ENCODE assay signal across 16 cellular contexts in genomic region chr15:58852347-58852746, GRCh38.
DNase-seq lines count a peak whose midpoint lies in the region; ATAC-seq and TF ChIP-seq lines count a peak whose summit lies in the region.
"Had no signal": no experiment of that assay in that cellular context is flagged by ENCODE, and none has a peak within 500 bp of the region (broad histone marks: within the 10 kb centered on the region; RNA-seq: fewer than 3 reads in every experiment).

No MANE protein-coding gene starts in this region.

- H3K9me3 ChIP-seq in BE2C = no peaks in the 10 kb centered on the region
- no peaks in the 10 kb centered on the region for H3K9me3 ChIP-seq in body of pancreas

- H3K27me3 Mint-ChIP-seq in GM23338 (ENCODE audit: insufficient read depth, low read depth, poor library complexity) = peaks cover 5% of the 10 kb centered on the region
- H3K27me3 Mint-ChIP-seq in activated T-helper 17 cell treated with anti-CD3 and anti-CD28 coated beads, Interleukin-2, amount 50 U/mL, for 72 hours = no peaks in the 10 kb centered on the region
- H3K27me3 Mint-ChIP-seq: brain; CD4-positive, alpha-beta T cell had no signal

- H3K4me3 ChIP-seq in BE2C (ENCODE audit: low read depth, low read length) = no peak overlapping the region
- H3K4me3 ChIP-seq in GM23338 = no peak overlapping the region
- no peak overlapping the region for H3K4me3 ChIP-seq in body of pancreas
- H3K4me3 ChIP-seq: skin epidermis had no signal

- no peak overlapping the region for H3K27ac Mint-ChIP-seq in GM23338
- no peak overlapping the region for H3K27ac Mint-ChIP-seq in activated T-helper 17 cell treated with anti-CD3 and anti-CD28 coated beads, Interleukin-2, amount 50 U/mL, for 72 hours
- H3K27ac Mint-ChIP-seq: brain; CD4-positive, alpha-beta T cell had no signal

- peak; percentile 16 for TF ChIP-seq CTCF in BE2C (IDR thresholded peaks at IDR 0.05; ENCODE audit: low read depth, low read length)
- peak in 1 of 2 experiments; percentile 47; a peak in 3 of 4 replicates for TF ChIP-seq CTCF in GM23338 (conservative IDR thresholded peaks at IDR 0.05; ENCODE audit: low read depth in 2 of 2)
- peak in 1 of 7 experiments; percentile 21 for TF ChIP-seq CTCF in body of pancreas (IDR thresholded peaks at IDR 0.05)

- H3K9me2 ChIP-seq in GM23338 (ENCODE audit: insufficient read depth) = no peaks in the 10 kb centered on the region

- H3K4me1 Mint-ChIP-seq in GM23338 = no peaks in the 10 kb centered on the region
- no peaks in the 10 kb centered on the region for H3K4me1 Mint-ChIP-seq in activated T-helper 17 cell treated with anti-CD3 and anti-CD28 coated beads, Interleukin-2, amount 50 U/mL, for 72 hours
- H3K4me1 Mint-ChIP-seq: brain had no signal

- no peaks in the 10 kb centered on the region; the same call in 2 of the 3 replicates for H3K9me3 Mint-ChIP-seq in GM23338
- no peaks in the 10 kb centered on the region for H3K9me3 Mint-ChIP-seq in activated T-helper 17 cell treated with anti-CD3 and anti-CD28 coated beads, Interleukin-2, amount 50 U/mL, for 72 hours
- H3K9me3 Mint-ChIP-seq: brain; CD4-positive, alpha-beta T cell had no signal

- H4K20me1 ChIP-seq in GM23338 (replicated peaks; ENCODE audit: insufficient read depth) = no peaks in the 10 kb centered on the region

- no peak overlapping the region for H3K27ac ChIP-seq in GM23338 (ENCODE audit: low read depth)
- H3K27ac ChIP-seq in body of pancreas = no peak overlapping the region
- H3K27ac ChIP-seq: skin epidermis had no signal

- H3K4me3 Mint-ChIP-seq in GM23338 = no peak overlapping the region
- no peak overlapping the region for H3K4me3 Mint-ChIP-seq in activated T-helper 17 cell treated with anti-CD3 and anti-CD28 coated beads, Interleukin-2, amount 50 U/mL, for 72 hours
- H3K4me3 Mint-ChIP-seq: brain; CD4-positive, alpha-beta T cell had no signal

- no peaks in the 10 kb centered on the region for H3F3A ChIP-seq in GM23338 (replicated peaks; ENCODE audit: low read depth)

- DNase-seq in BE2C (no peak), GM23338 (ENCODE audit: low spot score) (peak; percentile 64), RKO (ENCODE audit: low spot score) (peak; percentile 52), iris pigment epithelial cell (ENCODE audit: low read depth) (peak; percentile 35), body of pancreas (no peak), UCSD-AML1 (lab: John Stamatoyannopoulos, UW; ENCODE audit: unreplicated experiment) (no peak)
- DNase-seq: activated naive CD4-positive, alpha-beta T cell; CD4-positive, alpha-beta T cell; head of caudate nucleus; NCI-H1417 treated with DMSO at 0.1 percent for 48 hours; NCI-H524; SHP77 treated with DMSO at 0.1 percent for 48 hours had no signal

- H3K36me3 Mint-ChIP-seq in GM23338 (ENCODE audit: low read depth) = peaks cover 29% of the 10 kb centered on the region; the same call in 2 of the 3 replicates
- H3K36me3 Mint-ChIP-seq in activated T-helper 17 cell treated with anti-CD3 and anti-CD28 coated beads, Interleukin-2, amount 50 U/mL, for 72 hours (ENCODE audit: low read depth) = peaks cover 69% of the 10 kb centered on the region

- no peaks in the 10 kb centered on the region for H3K36me3 ChIP-seq in BE2C
- no peaks in the 10 kb centered on the region; the same call in 1 of the 2 replicates for H3K36me3 ChIP-seq in GM23338 (ENCODE audit: insufficient read depth)
- H3K36me3 ChIP-seq in body of pancreas (replicated peaks in 1 of 2; ENCODE audit: insufficient read depth in 1 of 2, low read depth in 2 of 2) = peaks cover 0 to 2% of the 10 kb centered on the region in 2 donors

- H2AFZ ChIP-seq in GM23338 = no peak overlapping the region

- no peak for TF ChIP-seq POLR2A in body of pancreas (IDR thresholded peaks at IDR 0.05)

- H3K4me1 ChIP-seq in BE2C (no peaks in the 10 kb centered on the region), GM23338 (ENCODE audit: insufficient read depth) (no peaks in the 10 kb centered on the region), body of pancreas (no peaks in the 10 kb centered on the region)

- H3K27me3 ChIP-seq in BE2C (no peaks in the 10 kb centered on the region), GM23338 (ENCODE audit: insufficient read depth) (no peaks in the 10 kb centered on the region), body of pancreas (no peaks in the 10 kb centered on the region)

- 70 to 79% methylated on average over 5 of the region's 5 CpGs for WGBS in body of pancreas, 2 donors

- intact Hi-C loops in body of pancreas (cut with DNase I) = no loop called here

- ATAC-seq in GM23338 (no peak), body of pancreas (no peak), GM18868 (IDR thresholded peaks at IDR 0.05; ENCODE audit: unreplicated experiment) (no peak)
- ATAC-seq in activated T-helper 17 cell treated with anti-CD3 and anti-CD28 coated beads, Interleukin-2, amount 50 U/mL, for 72 hours (replicated peaks) = no peak

- H3K4me2 ChIP-seq in GM23338 = no peak overlapping the region

- no peaks in the 10 kb centered on the region for H3K79me2 ChIP-seq in GM23338 (replicated peaks; ENCODE audit: insufficient read depth)

TF ChIP-seq in GM23338, 12 proteins besides CTCF, POLR2A, EP300 and RAD21:
- TF ChIP-seq ZNF114 (CRISPR knock-in tag; IDR thresholded peaks at IDR 0.05) = no peak
- TF ChIP-seq POLR2AphosphoS5 (IDR thresholded peaks at IDR 0.05; ENCODE audit: low read depth) = no peak
- no peak for TF ChIP-seq EZH2phosphoT487 (IDR thresholded peaks at IDR 0.05; ENCODE audit: unreplicated experiment)
- no peak for TF ChIP-seq NANOG (IDR thresholded peaks at IDR 0.05; ENCODE audit: borderline replicate concordance)
- TF ChIP-seq, protein P1, sequence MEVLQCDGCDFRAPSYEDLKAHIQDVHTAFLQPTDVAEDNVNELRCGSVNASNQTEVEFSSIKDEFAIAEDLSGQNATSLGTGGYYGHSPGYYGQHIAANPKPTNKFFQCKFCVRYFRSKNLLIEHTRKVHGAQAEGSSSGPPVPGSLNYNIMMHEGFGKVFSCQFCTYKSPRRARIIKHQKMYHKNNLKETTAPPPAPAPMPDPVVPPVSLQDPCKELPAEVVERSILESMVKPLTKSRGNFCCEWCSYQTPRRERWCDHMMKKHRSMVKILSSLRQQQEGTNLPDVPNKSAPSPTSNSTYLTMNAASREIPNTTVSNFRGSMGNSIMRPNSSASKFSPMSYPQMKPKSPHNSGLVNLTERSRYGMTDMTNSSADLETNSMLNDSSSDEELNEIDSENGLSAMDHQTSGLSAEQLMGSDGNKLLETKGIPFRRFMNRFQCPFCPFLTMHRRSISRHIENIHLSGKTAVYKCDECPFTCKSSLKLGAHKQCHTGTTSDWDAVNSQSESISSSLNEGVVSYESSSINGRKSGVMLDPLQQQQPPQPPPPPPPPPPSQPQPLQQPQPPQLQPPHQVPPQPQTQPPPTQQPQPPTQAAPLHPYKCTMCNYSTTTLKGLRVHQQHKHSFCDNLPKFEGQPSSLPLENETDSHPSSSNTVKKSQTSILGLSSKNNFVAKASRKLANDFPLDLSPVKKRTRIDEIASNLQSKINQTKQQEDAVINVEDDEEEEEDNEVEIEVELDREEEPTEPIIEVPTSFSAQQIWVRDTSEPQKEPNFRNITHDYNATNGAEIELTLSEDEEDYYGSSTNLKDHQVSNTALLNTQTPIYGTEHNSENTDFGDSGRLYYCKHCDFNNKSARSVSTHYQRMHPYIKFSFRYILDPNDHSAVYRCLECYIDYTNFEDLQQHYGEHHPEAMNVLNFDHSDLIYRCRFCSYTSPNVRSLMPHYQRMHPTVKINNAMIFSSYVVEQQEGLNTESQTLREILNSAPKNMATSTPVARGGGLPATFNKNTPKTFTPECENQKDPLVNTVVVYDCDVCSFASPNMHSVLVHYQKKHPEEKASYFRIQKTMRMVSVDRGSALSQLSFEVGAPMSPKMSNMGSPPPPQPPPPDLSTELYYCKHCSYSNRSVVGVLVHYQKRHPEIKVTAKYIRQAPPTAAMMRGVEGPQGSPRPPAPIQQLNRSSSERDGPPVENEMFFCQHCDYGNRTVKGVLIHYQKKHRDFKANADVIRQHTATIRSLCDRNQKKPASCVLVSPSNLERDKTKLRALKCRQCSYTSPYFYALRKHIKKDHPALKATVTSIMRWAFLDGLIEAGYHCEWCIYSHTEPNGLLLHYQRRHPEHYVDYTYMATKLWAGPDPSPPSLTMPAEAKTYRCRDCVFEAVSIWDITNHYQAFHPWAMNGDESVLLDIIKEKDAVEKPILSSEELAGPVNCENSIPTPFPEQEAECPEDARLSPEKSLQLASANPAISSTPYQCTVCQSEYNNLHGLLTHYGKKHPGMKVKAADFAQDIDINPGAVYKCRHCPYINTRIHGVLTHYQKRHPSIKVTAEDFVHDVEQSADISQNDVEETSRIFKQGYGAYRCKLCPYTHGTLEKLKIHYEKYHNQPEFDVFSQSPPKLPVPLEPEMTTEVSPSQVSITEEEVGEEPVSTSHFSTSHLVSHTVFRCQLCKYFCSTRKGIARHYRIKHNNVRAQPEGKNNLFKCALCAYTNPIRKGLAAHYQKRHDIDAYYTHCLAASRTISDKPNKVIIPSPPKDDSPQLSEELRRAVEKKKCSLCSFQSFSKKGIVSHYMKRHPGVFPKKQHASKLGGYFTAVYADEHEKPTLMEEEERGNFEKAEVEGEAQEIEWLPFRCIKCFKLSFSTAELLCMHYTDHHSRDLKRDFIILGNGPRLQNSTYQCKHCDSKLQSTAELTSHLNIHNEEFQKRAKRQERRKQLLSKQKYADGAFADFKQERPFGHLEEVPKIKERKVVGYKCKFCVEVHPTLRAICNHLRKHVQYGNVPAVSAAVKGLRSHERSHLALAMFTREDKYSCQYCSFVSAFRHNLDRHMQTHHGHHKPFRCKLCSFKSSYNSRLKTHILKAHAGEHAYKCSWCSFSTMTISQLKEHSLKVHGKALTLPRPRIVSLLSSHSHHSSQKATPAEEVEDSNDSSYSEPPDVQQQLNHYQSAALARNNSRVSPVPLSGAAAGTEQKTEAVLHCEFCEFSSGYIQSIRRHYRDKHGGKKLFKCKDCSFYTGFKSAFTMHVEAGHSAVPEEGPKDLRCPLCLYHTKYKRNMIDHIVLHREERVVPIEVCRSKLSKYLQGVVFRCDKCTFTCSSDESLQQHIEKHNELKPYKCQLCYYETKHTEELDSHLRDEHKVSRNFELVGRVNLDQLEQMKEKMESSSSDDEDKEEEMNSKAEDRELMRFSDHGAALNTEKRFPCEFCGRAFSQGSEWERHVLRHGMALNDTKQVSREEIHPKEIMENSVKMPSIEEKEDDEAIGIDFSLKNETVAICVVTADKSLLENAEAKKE (CRISPR knock-in tag; IDR thresholded peaks at IDR 0.05) = no peak

Comparison
In these comparisons a context has a peak if more than half of its experiments do, and no peak if none do; other contexts are left out.
1. DNase-seq: peak in GM23338 (single experiment), RKO (single experiment) and iris pigment epithelial cell (single experiment); none in BE2C (single experiment), body of pancreas (0 of 4) and UCSD-AML1 (single experiment).